ENCODE assay signal across 1 cellular context in genomic region chr5:72677447-72677846, GRCh38.
"Had no signal": no experiment of that assay in that cellular context is flagged by ENCODE, and none has a peak within 500 bp of the region (broad histone marks: within the 10 kb centered on the region; RNA-seq: fewer than 3 reads in every experiment).

No MANE protein-coding gene starts in this region.

- H3K4me3 ChIP-seq: MG63 had no signal

- H3K36me3 ChIP-seq: MG63 had no signal

- H3K9me3 ChIP-seq: MG63 had no signal
